In the genomic region with DNA sequence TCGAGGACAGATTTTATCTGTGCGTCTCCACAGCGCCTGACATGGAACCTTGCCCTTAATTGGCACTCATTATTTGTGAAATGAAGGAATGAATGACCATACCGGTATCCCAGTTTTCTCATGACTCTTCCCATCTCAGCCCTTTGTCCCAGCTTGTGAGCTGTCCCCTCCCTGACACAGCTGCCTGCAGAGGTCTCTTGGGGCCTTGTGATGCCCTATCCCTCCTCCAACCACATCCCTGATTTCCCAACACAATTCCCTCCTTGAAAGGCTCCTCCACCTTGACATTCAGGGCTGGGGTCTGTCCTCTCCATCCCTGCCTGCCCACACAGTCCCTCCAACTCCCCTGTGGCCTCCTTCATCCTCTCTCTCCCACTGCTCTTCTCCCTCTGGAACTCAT, we compare ENCODE assay signal across 1 cellular context.
TF ChIP-seq lines count a peak whose summit lies in the region.

No MANE protein-coding gene starts in this region.

TF ChIP-seq in HepG2, 621 proteins besides CTCF, POLR2A, EP300 and RAD21:
- TF ChIP-seq MIER2 (CRISPR knock-in tag; IDR thresholded peaks at IDR 0.05) = no peak
- no peak for TF ChIP-seq FOXO1 (CRISPR knock-in tag; IDR thresholded peaks at IDR 0.05)
- TF ChIP-seq POLR2AphosphoS5 (IDR thresholded peaks at IDR 0.05; ENCODE audit: low read depth, low read length) = no peak
- no peak for TF ChIP-seq TSC22D2 (CRISPR knock-in tag; IDR thresholded peaks at IDR 0.05; ENCODE audit: borderline replicate concordance)
- TF ChIP-seq ZNF263 (CRISPR knock-in tag; IDR thresholded peaks at IDR 0.05) = no peak
- TF ChIP-seq ZBTB20 (CRISPR knock-in tag; IDR thresholded peaks at IDR 0.05; ENCODE audit: borderline replicate concordance, low read depth) = no peak
- TF ChIP-seq POGZ (CRISPR knock-in tag; IDR thresholded peaks at IDR 0.05) = no peak
